ENCODE assay signal across 13 cellular contexts in the genomic region with DNA sequence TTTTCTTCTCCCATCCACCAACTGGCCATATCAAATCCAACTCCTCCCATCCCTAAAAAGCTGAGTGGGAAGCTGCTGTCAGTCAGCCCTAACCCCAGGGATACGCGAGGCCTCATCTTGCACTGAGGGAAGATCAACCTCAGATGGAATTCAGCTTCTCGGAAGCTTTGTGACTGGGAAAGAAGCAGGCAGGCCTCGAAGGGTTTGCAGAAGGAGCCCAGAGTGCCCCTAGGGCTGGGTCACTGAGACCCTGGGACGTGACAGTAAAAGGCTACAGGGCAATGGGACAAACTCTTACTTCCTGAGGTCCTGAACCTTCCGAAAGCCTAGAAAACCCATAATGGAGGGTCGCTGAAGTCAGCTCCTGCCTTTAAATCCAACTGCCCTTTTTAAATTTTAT. TPM values are rescaled to one million over a fixed set of nuclear protein-coding genes. Genes with fewer than 3 reads are reported as not detected.
"Had no signal": no experiment of that assay in that cellular context is flagged by ENCODE, and none has a peak within 500 bp of the region (broad histone marks: within the 10 kb centered on the region; RNA-seq: fewer than 3 reads in every experiment).

No MANE protein-coding gene starts in this region.

- H3K36me3 ChIP-seq: cardiac muscle cell, MG63, Peyer's patch had no signal

- H3K4me3 Mint-ChIP-seq: activated CD4-positive, alpha-beta T cell treated with anti-CD3 and anti-CD28 coated beads, Interleukin-2, amount 10 ng/mL, durations not matched to agents 24 days and 14 days; activated CD8-positive, alpha-beta T cell treated with anti-CD3 and anti-CD28 coated beads for 36 hours; activated naive CD8-positive, alpha-beta T cell treated with anti-CD3 and anti-CD28 coated beads for 36 hours; activated T-cell treated with anti-CD3 and anti-CD28 coated beads, Interleukin-2, amount 50 U/mL, for 72 hours; activated T-helper 17 cell treated with anti-CD3 and anti-CD28 coated beads, Interleukin-2, amount 50 U/mL, for 72 hours; T-helper 1 cell treated with Interleukin-12 subunit alpha and Interleukin-12 subunit beta and Interleukin-4 antibody, amounts not matched to agents 30 μg/mL and 1 μg/mL, for 36 hours; T-helper 2 cell treated with Interferon-gamma antibody and Interleukin-4, amounts not matched to agents 5 μg/mL and 100 μg/mL, for 36 hours had no signal

- H3K4me1 Mint-ChIP-seq: activated CD4-positive, alpha-beta T cell treated with anti-CD3 and anti-CD28 coated beads, Interleukin-2, amount 10 ng/mL, durations not matched to agents 24 days and 14 days; activated naive CD8-positive, alpha-beta T cell treated with anti-CD3 and anti-CD28 coated beads for 36 hours; activated T-helper 17 cell treated with anti-CD3 and anti-CD28 coated beads, Interleukin-2, amount 50 U/mL, for 72 hours had no signal

- H3K9me3 ChIP-seq: ascending aorta, MG63, Peyer's patch had no signal

- H3K27ac ChIP-seq: cardiac muscle cell, Peyer's patch, SK-N-MC had no signal

- H3K27ac Mint-ChIP-seq: activated CD4-positive, alpha-beta T cell treated with anti-CD3 and anti-CD28 coated beads, Interleukin-2, amount 10 ng/mL, durations not matched to agents 24 days and 14 days; activated CD8-positive, alpha-beta T cell treated with anti-CD3 and anti-CD28 coated beads for 36 hours; activated naive CD8-positive, alpha-beta T cell treated with anti-CD3 and anti-CD28 coated beads for 36 hours; activated T-cell treated with anti-CD3 and anti-CD28 coated beads, Interleukin-2, amount 50 U/mL, for 72 hours; activated T-helper 17 cell treated with anti-CD3 and anti-CD28 coated beads, Interleukin-2, amount 50 U/mL, for 72 hours; T-helper 1 cell treated with Interleukin-12 subunit alpha and Interleukin-12 subunit beta and Interleukin-4 antibody, amounts not matched to agents 30 μg/mL and 1 μg/mL, for 36 hours; T-helper 2 cell treated with Interferon-gamma antibody and Interleukin-4, amounts not matched to agents 5 μg/mL and 100 μg/mL, for 36 hours had no signal

- H3K4me3 ChIP-seq: ascending aorta, cardiac muscle cell, MG63, Peyer's patch, SK-N-MC had no signal

- H3K9me3 Mint-ChIP-seq: activated CD4-positive, alpha-beta T cell treated with anti-CD3 and anti-CD28 coated beads, Interleukin-2, amount 10 ng/mL, durations not matched to agents 24 days and 14 days; activated CD8-positive, alpha-beta T cell treated with anti-CD3 and anti-CD28 coated beads for 36 hours; activated naive CD8-positive, alpha-beta T cell treated with anti-CD3 and anti-CD28 coated beads for 36 hours; activated T-cell treated with anti-CD3 and anti-CD28 coated beads, Interleukin-2, amount 50 U/mL, for 72 hours; activated T-helper 17 cell treated with anti-CD3 and anti-CD28 coated beads, Interleukin-2, amount 50 U/mL, for 72 hours; T-helper 1 cell treated with Interleukin-12 subunit alpha and Interleukin-12 subunit beta and Interleukin-4 antibody, amounts not matched to agents 30 μg/mL and 1 μg/mL, for 36 hours; T-helper 2 cell treated with Interferon-gamma antibody and Interleukin-4, amounts not matched to agents 5 μg/mL and 100 μg/mL, for 36 hours had no signal

- H3K27me3 ChIP-seq: ascending aorta, cardiac muscle cell, Peyer's patch had no signal

- H3K27me3 Mint-ChIP-seq: activated naive CD8-positive, alpha-beta T cell treated with anti-CD3 and anti-CD28 coated beads for 36 hours; activated T-helper 17 cell treated with anti-CD3 and anti-CD28 coated beads, Interleukin-2, amount 50 U/mL, for 72 hours had no signal

- H3K36me3 Mint-ChIP-seq: activated naive CD8-positive, alpha-beta T cell treated with anti-CD3 and anti-CD28 coated beads for 36 hours had no signal

RNA-seq across cellular contexts. Expression of a gene that starts 34.4 kb away (rescaled TPM):
- total RNA-seq: activated CD4-positive, alpha-beta T cell treated with anti-CD3 and anti-CD28 coated beads, Interleukin-2, amount 10 ng/mL, durations not matched to agents 24 days and 14 days; activated CD8-positive, alpha-beta memory T cell treated with anti-CD3 and anti-CD28 coated beads for 36 hours; activated CD8-positive, alpha-beta T cell treated with anti-CD3 and anti-CD28 coated beads for 36 hours; activated naive CD8-positive, alpha-beta T cell treated with anti-CD3 and anti-CD28 coated beads for 36 hours; activated T-cell treated with anti-CD3 and anti-CD28 coated beads, Interleukin-2, amount 50 U/mL, for 72 hours; activated T-helper 17 cell treated with anti-CD3 and anti-CD28 coated beads, Interleukin-2, amount 50 U/mL, for 72 hours; cardiac muscle cell had no signal
